In genomic region chr1:2520806-2521205, GRCh38 we compare ENCODE assay signal across 1 cellular context.
TF ChIP-seq lines count a peak whose summit lies in the region.

No MANE protein-coding gene starts in this region.

TF ChIP-seq in HepG2, 621 proteins besides CTCF, POLR2A, EP300 and RAD21:
- no peak for TF ChIP-seq BRCA1 (CRISPR knock-in tag; IDR thresholded peaks at IDR 0.05)
- peak; percentile 11; the same call in 1 of the 2 replicates for TF ChIP-seq ZBTB38 (CRISPR knock-in tag; IDR thresholded peaks at IDR 0.05)
- TF ChIP-seq FOXM1 (CRISPR knock-in tag; IDR thresholded peaks at IDR 0.05) = no peak
- TF ChIP-seq TP53 (CRISPR knock-in tag; conservative IDR thresholded peaks at IDR 0.05) = no peak
- TF ChIP-seq LBX2 (CRISPR knock-in tag; IDR thresholded peaks at IDR 0.05; ENCODE audit: borderline replicate concordance) = no peak
- no peak for TF ChIP-seq SKI (IDR thresholded peaks at IDR 0.05; ENCODE audit: partially characterized antibody)
- no peak for TF ChIP-seq SYNCRIP (IDR thresholded peaks at IDR 0.05; ENCODE audit: insufficient read depth, low read depth, low read length)
